ENCODE assay signal across 1 cellular context in the genomic region with DNA sequence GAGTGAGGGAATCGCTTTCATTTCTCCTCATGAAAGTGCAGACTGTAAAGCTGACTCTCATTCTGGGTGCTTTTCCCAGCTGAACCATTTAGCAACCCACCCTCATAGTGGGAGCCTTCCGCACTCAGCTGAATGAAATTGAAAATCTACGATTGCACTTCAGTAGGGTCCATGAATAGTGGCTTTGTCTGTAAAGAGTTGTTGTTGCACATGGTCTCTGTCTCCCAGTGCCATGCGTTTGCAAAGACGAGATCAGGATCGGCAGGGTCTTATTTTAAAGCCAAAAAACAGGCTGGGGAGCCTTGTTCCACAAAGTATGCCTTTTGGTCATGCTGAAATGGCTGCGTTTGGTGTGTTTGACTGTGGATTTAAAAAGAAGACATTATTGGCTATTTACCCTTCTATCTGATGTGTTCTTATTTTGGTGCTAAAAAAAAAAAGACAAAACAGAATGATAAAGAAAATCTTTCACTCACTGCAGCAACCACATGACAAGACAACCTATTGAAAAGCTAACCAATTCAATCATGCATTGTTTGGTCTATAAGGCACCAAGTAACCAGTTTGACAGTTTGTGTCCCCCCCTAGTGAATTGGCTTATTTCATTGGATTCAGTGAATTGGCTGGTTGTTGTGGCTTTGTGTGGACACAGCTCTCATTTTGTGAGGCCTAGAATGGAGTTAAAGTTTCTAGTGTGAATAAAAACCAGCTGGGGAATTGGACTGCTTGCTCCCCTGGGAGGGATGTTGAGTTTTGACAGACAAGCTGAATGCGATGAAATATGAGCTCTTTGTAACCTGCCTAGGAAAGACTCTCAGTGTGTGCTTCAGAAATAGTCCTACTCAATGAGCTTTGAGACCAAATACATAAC.
TF ChIP-seq lines count a peak whose summit lies in the region.

No MANE protein-coding gene starts in this region.

TF ChIP-seq in HEK293, 187 proteins besides CTCF, POLR2A, EP300 and RAD21 (continued from another document):
- TF ChIP-seq ZNF18 (tag by site-specific recombination; IDR thresholded peaks at IDR 0.05) (0 out of 2 replicates have a peak, but pooled peaks have one; percentile 14), ZNF324 (tag by site-specific recombination; IDR thresholded peaks at IDR 0.05) (no peak), ZNF791 (tag by site-specific recombination; IDR thresholded peaks at IDR 0.05) (no peak), ZNF623 (tag by site-specific recombination; IDR thresholded peaks at IDR 0.05) (no peak), ZNF140 (tag by site-specific recombination; IDR thresholded peaks at IDR 0.05) (no peak), PATZ1 (tag by site-specific recombination; IDR thresholded peaks at IDR 0.05) (no peak), ZNF560 (tag by site-specific recombination; IDR thresholded peaks at IDR 0.05; ENCODE audit: borderline replicate concordance) (no peak), ZNF654 (tag by site-specific recombination; IDR thresholded peaks at IDR 0.05; ENCODE audit: low read depth) (no peak)
- TF ChIP-seq, protein P1, sequence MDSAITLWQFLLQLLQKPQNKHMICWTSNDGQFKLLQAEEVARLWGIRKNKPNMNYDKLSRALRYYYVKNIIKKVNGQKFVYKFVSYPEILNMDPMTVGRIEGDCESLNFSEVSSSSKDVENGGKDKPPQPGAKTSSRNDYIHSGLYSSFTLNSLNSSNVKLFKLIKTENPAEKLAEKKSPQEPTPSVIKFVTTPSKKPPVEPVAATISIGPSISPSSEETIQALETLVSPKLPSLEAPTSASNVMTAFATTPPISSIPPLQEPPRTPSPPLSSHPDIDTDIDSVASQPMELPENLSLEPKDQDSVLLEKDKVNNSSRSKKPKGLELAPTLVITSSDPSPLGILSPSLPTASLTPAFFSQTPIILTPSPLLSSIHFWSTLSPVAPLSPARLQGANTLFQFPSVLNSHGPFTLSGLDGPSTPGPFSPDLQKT (IDR thresholded peaks at IDR 0.05; ENCODE audit: borderline replicate concordance, low read depth, low read length): no peak
- TF ChIP-seq, protein P2, sequence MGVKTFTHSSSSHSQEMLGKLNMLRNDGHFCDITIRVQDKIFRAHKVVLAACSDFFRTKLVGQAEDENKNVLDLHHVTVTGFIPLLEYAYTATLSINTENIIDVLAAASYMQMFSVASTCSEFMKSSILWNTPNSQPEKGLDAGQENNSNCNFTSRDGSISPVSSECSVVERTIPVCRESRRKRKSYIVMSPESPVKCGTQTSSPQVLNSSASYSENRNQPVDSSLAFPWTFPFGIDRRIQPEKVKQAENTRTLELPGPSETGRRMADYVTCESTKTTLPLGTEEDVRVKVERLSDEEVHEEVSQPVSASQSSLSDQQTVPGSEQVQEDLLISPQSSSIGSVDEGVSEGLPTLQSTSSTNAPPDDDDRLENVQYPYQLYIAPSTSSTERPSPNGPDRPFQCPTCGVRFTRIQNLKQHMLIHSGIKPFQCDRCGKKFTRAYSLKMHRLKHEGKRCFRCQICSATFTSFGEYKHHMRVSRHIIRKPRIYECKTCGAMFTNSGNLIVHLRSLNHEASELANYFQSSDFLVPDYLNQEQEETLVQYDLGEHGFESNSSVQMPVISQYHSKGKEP (tag by site-specific recombination; IDR thresholded peaks at IDR 0.05): 0 out of 2 replicates have a peak, but pooled peaks have one; percentile 18
TF ChIP-seq in HEK293: peak in this region for 4.
